In genomic region chr11:7469351-7469865, GRCh38 we compare ENCODE assay signal across 36 cellular contexts. TPM values are rescaled to one million over a fixed set of nuclear protein-coding genes. Genes with fewer than 3 reads are reported as not detected.
"Had no signal": no experiment of that assay in that cellular context is flagged by ENCODE, and none has a peak within 500 bp of the region (broad histone marks: within the 10 kb centered on the region; RNA-seq: fewer than 3 reads in every experiment).

No MANE protein-coding gene starts in this region.

- H3K27me3 Mint-ChIP-seq: activated B cell treated with CpG ODN at 0.5 μM for 24 hours; activated CD4-positive, alpha-beta memory T cell treated with anti-CD3 and anti-CD28 coated beads for 36 hours; activated CD4-positive, alpha-beta T cell treated with anti-CD3 and anti-CD28 coated beads, Interleukin-2, amount 10 ng/mL, durations not matched to agents 24 days and 14 days; activated CD8-positive, alpha-beta T cell treated with anti-CD3 and anti-CD28 coated beads for 36 hours; activated naive CD8-positive, alpha-beta T cell treated with anti-CD3 and anti-CD28 coated beads for 36 hours; activated T-helper 17 cell treated with anti-CD3 and anti-CD28 coated beads, Interleukin-2, amount 50 U/mL, for 72 hours had no signal

- H3K9me3 ChIP-seq: adrenal gland, body of pancreas, breast epithelium had no signal

- ATAC-seq: activated CD8-positive, alpha-beta T cell treated with anti-CD3 and anti-CD28 coated beads for 36 hours; activated naive CD4-positive, alpha-beta T cell treated with anti-CD3 and anti-CD28 coated beads, Interleukin-2, amount 50 U/mL, for 72 hours; activated T-cell treated with anti-CD3 and anti-CD28 coated beads, Interleukin-2, amount 50 U/mL, for 4 hours; activated T-cell treated with anti-CD3 and anti-CD28 coated beads, Interleukin-2, amount 50 U/mL, for 72 hours; activated T-helper 17 cell treated with anti-CD3 and anti-CD28 coated beads, Interleukin-2, amount 50 U/mL, for 72 hours; body of pancreas had no signal

- H3K36me3 Mint-ChIP-seq: activated CD4-positive, alpha-beta memory T cell treated with anti-CD3 and anti-CD28 coated beads for 36 hours; activated naive CD4-positive, alpha-beta T cell treated with anti-CD3 and anti-CD28 coated beads, Interleukin-2, amount 50 U/mL, for 72 hours; activated naive CD8-positive, alpha-beta T cell treated with anti-CD3 and anti-CD28 coated beads for 36 hours had no signal

- H3K4me3 ChIP-seq: adrenal gland, body of pancreas, breast epithelium had no signal

- H3K27ac Mint-ChIP-seq: activated B cell treated with CpG ODN at 0.5 μM for 24 hours; activated CD4-positive, alpha-beta memory T cell treated with anti-CD3 and anti-CD28 coated beads for 36 hours; activated CD4-positive, alpha-beta T cell treated with anti-CD3 and anti-CD28 coated beads, Interleukin-2, amount 10 ng/mL, durations not matched to agents 24 days and 14 days; activated CD8-positive, alpha-beta T cell treated with anti-CD3 and anti-CD28 coated beads for 36 hours; activated naive CD4-positive, alpha-beta T cell treated with anti-CD3 and anti-CD28 coated beads for 36 hours; activated naive CD8-positive, alpha-beta T cell treated with anti-CD3 and anti-CD28 coated beads for 36 hours; activated T-cell treated with anti-CD3 and anti-CD28 coated beads, Interleukin-2, amount 50 U/mL, for 72 hours; activated T-helper 1 cell treated with anti-CD3 and anti-CD28 coated beads, Interleukin-12 subunit alpha, Interleukin-12 subunit beta, Interleukin-2, Interleukin-4 antibody, amounts not matched to agents 30 ng/mL and 10 ng/mL and 1 ng/mL, durations not matched to agents 14 hours and 24 hours and 36 hours; activated T-helper 17 cell treated with anti-CD3 and anti-CD28 coated beads, Interleukin-2, amount 50 U/mL, for 72 hours; T-helper 1 cell treated with Interleukin-12 subunit alpha and Interleukin-12 subunit beta and Interleukin-4 antibody, amounts not matched to agents 30 μg/mL and 1 μg/mL, for 36 hours; T-helper 2 cell treated with Interferon-gamma antibody and Interleukin-4, amounts not matched to agents 5 μg/mL and 100 μg/mL, for 36 hours had no signal

- DNase-seq: activated B cell treated with CpG ODN at 0.5 μM for 24 hours; activated CD4-positive, alpha-beta memory T cell treated with anti-CD3 and anti-CD28 coated beads for 36 hours; activated CD4-positive, alpha-beta T cell treated with anti-CD3 and anti-CD28 coated beads for 4 hours; activated CD4-positive, alpha-beta T cell treated with anti-CD3 and anti-CD28 coated beads, Interleukin-2, amount 10 ng/mL, durations not matched to agents 24 days and 14 days; activated CD4-positive, alpha-beta T cell treated with anti-CD3 and anti-CD28 coated beads, Interleukin-2, amount 50 U/mL, for 1 hour; activated CD4-positive, alpha-beta T cell treated with anti-CD3 and anti-CD28 coated beads, Interleukin-2, amount 50 U/mL, for 4 hours; activated CD4-positive, CD25-positive, alpha-beta regulatory T cell treated with anti-CD3 and anti-CD28 coated beads, Interleukin-2, amount 50 U/mL, for 72 hours; activated CD8-positive, alpha-beta T cell treated with anti-CD3 and anti-CD28 coated beads for 36 hours; activated effector memory CD4-positive, alpha-beta T cell treated with anti-CD3 and anti-CD28 coated beads, Interleukin-2, amount 50 U/mL, for 16 hours; activated gamma-delta T cell treated with Interleukin-2 at 50 U/mL for 16 hours; activated naive CD4-positive, alpha-beta T cell; activated naive CD4-positive, alpha-beta T cell treated with anti-CD3 and anti-CD28 coated beads for 36 hours; activated naive CD4-positive, alpha-beta T cell treated with anti-CD3 and anti-CD28 coated beads, Interleukin-2, amount 50 U/mL, for 16 hours; activated naive CD8-positive, alpha-beta T cell treated with anti-CD3 and anti-CD28 coated beads for 36 hours; activated T-cell treated with anti-CD3 and anti-CD28 coated beads for 4 hours; activated T-cell treated with anti-CD3 and anti-CD28 coated beads, Interleukin-2, amount 50 U/mL, for 1 hour; activated T-cell treated with anti-CD3 and anti-CD28 coated beads, Interleukin-2, amount 50 U/mL, for 4 hours; activated T-cell treated with anti-CD3 and anti-CD28 coated beads, Interleukin-2, amount 50 U/mL, for 72 hours; adrenal gland; amniotic stem cell; aorta; body of pancreas; brain microvascular endothelial cell; central memory CD4-positive, alpha-beta T cell; T-helper 1 cell; T-helper 2 cell; T-helper 9 cell had no signal

- H3K4me1 Mint-ChIP-seq: activated T-helper 17 cell treated with anti-CD3 and anti-CD28 coated beads, Interleukin-2, amount 50 U/mL, for 72 hours had no signal

- H3K9me3 Mint-ChIP-seq: activated CD4-positive, alpha-beta memory T cell treated with anti-CD3 and anti-CD28 coated beads for 36 hours; activated CD4-positive, alpha-beta T cell treated with anti-CD3 and anti-CD28 coated beads, Interleukin-2, amount 10 ng/mL, durations not matched to agents 24 days and 14 days; activated CD8-positive, alpha-beta T cell treated with anti-CD3 and anti-CD28 coated beads for 36 hours; activated naive CD4-positive, alpha-beta T cell treated with anti-CD3 and anti-CD28 coated beads for 36 hours; activated naive CD4-positive, alpha-beta T cell treated with anti-CD3 and anti-CD28 coated beads, Interleukin-2, amount 50 U/mL, for 72 hours; activated naive CD8-positive, alpha-beta T cell treated with anti-CD3 and anti-CD28 coated beads for 36 hours; activated T-cell treated with anti-CD3 and anti-CD28 coated beads, Interleukin-2, amount 50 U/mL, for 4 hours; activated T-cell treated with anti-CD3 and anti-CD28 coated beads, Interleukin-2, amount 50 U/mL, for 72 hours; activated T-helper 1 cell treated with anti-CD3 and anti-CD28 coated beads, Interleukin-12 subunit alpha, Interleukin-12 subunit beta, Interleukin-2, Interleukin-4 antibody, amounts not matched to agents 30 ng/mL and 10 ng/mL and 1 ng/mL, durations not matched to agents 14 hours and 24 hours and 36 hours; activated T-helper 17 cell treated with anti-CD3 and anti-CD28 coated beads, Interleukin-2, amount 50 U/mL, for 72 hours; T-helper 1 cell treated with Interleukin-12 subunit alpha and Interleukin-12 subunit beta and Interleukin-4 antibody, amounts not matched to agents 30 μg/mL and 1 μg/mL, for 36 hours; T-helper 2 cell treated with Interferon-gamma antibody and Interleukin-4, amounts not matched to agents 5 μg/mL and 100 μg/mL, for 36 hours had no signal

- H3K4me1 ChIP-seq: adrenal gland, body of pancreas, breast epithelium had no signal

- H3K4me3 Mint-ChIP-seq: activated B cell treated with CpG ODN at 0.5 μM for 24 hours; activated CD4-positive, alpha-beta memory T cell treated with anti-CD3 and anti-CD28 coated beads for 36 hours; activated CD4-positive, alpha-beta T cell treated with anti-CD3 and anti-CD28 coated beads, Interleukin-2, amount 10 ng/mL, durations not matched to agents 24 days and 14 days; activated CD8-positive, alpha-beta T cell treated with anti-CD3 and anti-CD28 coated beads for 36 hours; activated naive CD4-positive, alpha-beta T cell treated with anti-CD3 and anti-CD28 coated beads for 36 hours; activated naive CD8-positive, alpha-beta T cell treated with anti-CD3 and anti-CD28 coated beads for 36 hours; activated T-cell treated with anti-CD3 and anti-CD28 coated beads, Interleukin-2, amount 50 U/mL, for 4 hours; activated T-cell treated with anti-CD3 and anti-CD28 coated beads, Interleukin-2, amount 50 U/mL, for 72 hours; activated T-helper 1 cell treated with anti-CD3 and anti-CD28 coated beads, Interleukin-12 subunit alpha, Interleukin-12 subunit beta, Interleukin-2, Interleukin-4 antibody, amounts not matched to agents 30 ng/mL and 10 ng/mL and 1 ng/mL, durations not matched to agents 14 hours and 24 hours and 36 hours; activated T-helper 17 cell treated with anti-CD3 and anti-CD28 coated beads, Interleukin-2, amount 50 U/mL, for 72 hours; T-helper 1 cell treated with Interleukin-12 subunit alpha and Interleukin-12 subunit beta and Interleukin-4 antibody, amounts not matched to agents 30 μg/mL and 1 μg/mL, for 36 hours; T-helper 2 cell treated with Interferon-gamma antibody and Interleukin-4, amounts not matched to agents 5 μg/mL and 100 μg/mL, for 36 hours had no signal

- H3K27me3 ChIP-seq: adrenal gland, body of pancreas, brain microvascular endothelial cell, breast epithelium had no signal

- H3K36me3 ChIP-seq: adrenal gland, brain microvascular endothelial cell had no signal

- H3K27ac ChIP-seq: adrenal gland, body of pancreas, brain microvascular endothelial cell, breast epithelium, VCaP had no signal

RNA-seq across cellular contexts. Expression of gene OLFML1, which starts 15.9 kb away (rescaled TPM):
- total RNA-seq: activated B cell treated with CpG ODN at 0.5 μM for 24 hours; activated CD4-positive, alpha-beta memory T cell treated with anti-CD3 and anti-CD28 coated beads for 36 hours; activated CD4-positive, alpha-beta T cell treated with anti-CD3 and anti-CD28 coated beads, Interleukin-2, amount 10 ng/mL, durations not matched to agents 24 days and 14 days; activated CD8-positive, alpha-beta memory T cell treated with anti-CD3 and anti-CD28 coated beads for 36 hours; activated CD8-positive, alpha-beta T cell treated with anti-CD3 and anti-CD28 coated beads for 36 hours; activated naive CD4-positive, alpha-beta T cell treated with anti-CD3 and anti-CD28 coated beads for 36 hours; activated naive CD4-positive, alpha-beta T cell treated with anti-CD3 and anti-CD28 coated beads, Interleukin-2, amount 50 U/mL, for 72 hours; activated naive CD8-positive, alpha-beta T cell treated with anti-CD3 and anti-CD28 coated beads for 36 hours; activated T-cell treated with anti-CD3 and anti-CD28 coated beads, Interleukin-2, amount 50 U/mL, for 4 hours; activated T-cell treated with anti-CD3 and anti-CD28 coated beads, Interleukin-2, amount 50 U/mL, for 72 hours; activated T-helper 1 cell treated with anti-CD3 and anti-CD28 coated beads, Interleukin-12 subunit alpha, Interleukin-12 subunit beta, Interleukin-2, Interleukin-4 antibody, amounts not matched to agents 30 ng/mL and 10 ng/mL and 1 ng/mL, durations not matched to agents 14 hours and 24 hours and 36 hours; activated T-helper 17 cell treated with anti-CD3 and anti-CD28 coated beads, Interleukin-2, amount 50 U/mL, for 72 hours; astrocyte had no signal
